In the genomic region with DNA sequence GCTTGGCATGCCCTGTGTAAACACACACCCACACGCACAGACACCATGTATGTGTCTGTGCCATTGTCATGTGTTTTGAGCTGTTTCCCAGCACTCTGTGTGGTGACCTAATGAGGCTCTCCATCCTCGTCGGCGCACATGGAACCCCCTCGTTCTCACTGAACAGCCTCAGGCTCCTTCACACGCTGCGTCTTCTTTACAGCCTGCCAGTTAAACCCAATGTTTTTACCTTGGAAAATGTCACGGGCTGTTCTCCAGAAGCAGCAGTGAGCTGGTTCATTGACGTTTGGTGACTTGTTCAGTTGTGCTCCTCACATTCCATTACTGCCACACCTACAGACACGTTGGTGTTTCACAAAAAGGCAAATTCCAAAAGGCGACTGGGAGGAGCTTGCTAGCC, we compare ENCODE assay signal across 26 cellular contexts.
A peak's percentile ranks its signal among the peaks of the same experiment; 100 is the strongest.
DNase-seq lines count a peak whose midpoint lies in the region; ATAC-seq and TF ChIP-seq lines count a peak whose summit lies in the region.
"Had no signal": no experiment of that assay in that cellular context is flagged by ENCODE, and none has a peak within 500 bp of the region (broad histone marks: within the 10 kb centered on the region; RNA-seq: fewer than 3 reads in every experiment).

No MANE protein-coding gene starts in this region.

- H3K9me3 ChIP-seq in lower lobe of right lung: no peaks in the 10 kb centered on the region
- H3K9me3 ChIP-seq in upper lobe of right lung: no peaks in the 10 kb centered on the region
- H3K9me3 ChIP-seq in tibial artery: no peaks in the 10 kb centered on the region

- H3K27ac ChIP-seq in lower lobe of right lung: peak overlapping the region; percentile 60
- no peak overlapping the region for H3K27ac ChIP-seq in upper lobe of right lung
- H3K27ac ChIP-seq in tibial artery: no peak overlapping the region
- H3K27ac ChIP-seq: 22Rv1, C4-2B, dorsolateral prefrontal cortex, KMS-11, left ventricle myocardium inferior, PC-9 had no signal

- H3K27me3 ChIP-seq in lower lobe of right lung (ENCODE audit: low read depth): no peaks in the 10 kb centered on the region
- no peaks in the 10 kb centered on the region for H3K27me3 ChIP-seq in upper lobe of right lung
- H3K27me3 ChIP-seq in tibial artery: peaks cover 0 to 6% of the 10 kb centered on the region in 2 donors

- peak overlapping the region; percentile 3 for H3K4me3 ChIP-seq in epithelial cell of esophagus (ENCODE audit: low read length)
- no peak overlapping the region for H3K4me3 ChIP-seq in lower lobe of right lung
- no peak overlapping the region for H3K4me3 ChIP-seq in upper lobe of right lung
- no peak overlapping the region for H3K4me3 ChIP-seq in tibial artery
- H3K4me3 ChIP-seq: dorsolateral prefrontal cortex, left ventricle myocardium inferior, PC-9 had no signal

- intact Hi-C loops in lower lobe of right lung (cut with DNase I): no loop called here
- intact Hi-C loops in upper lobe of right lung (cut with DNase I): no loop called here
- intact Hi-C loops in tibial artery (cut with DNase I; ENCODE audit: low total_unique reads): no loop called here

- H3K36me3 ChIP-seq in lower lobe of right lung: no peaks in the 10 kb centered on the region
- H3K36me3 ChIP-seq in upper lobe of right lung: no peaks in the 10 kb centered on the region
- no peaks in the 10 kb centered on the region for H3K36me3 ChIP-seq in tibial artery
- H3K36me3 ChIP-seq: left ventricle myocardium inferior had no signal

- DNase-seq in NCI-H748 (lab: John Stamatoyannopoulos, UW; ENCODE audit: unreplicated experiment) (peak; percentile 25), NCI-H748 treated with DMSO at 0.1 percent for 48 hours (lab: John Stamatoyannopoulos, UW) (no peak), epithelial cell of esophagus (ENCODE audit: low read depth) (peak; percentile 73), lower lobe of right lung (no peak), upper lobe of right lung (no peak), tibial artery (no peak)
- DNase-seq: activated CD8-positive, alpha-beta T cell treated with anti-CD3 and anti-CD28 coated beads for 36 hours; activated naive CD4-positive, alpha-beta T cell treated with anti-CD3 and anti-CD28 coated beads, Interleukin-2, amount 50 U/mL, for 16 hours; COR-L47; dorsolateral prefrontal cortex; GF-D8; left ventricle myocardium inferior; NCI-H1930; NCI-H510A treated with DMSO at 0.1 percent for 48 hours; NK-92 treated with Interleukin-12 subunit alpha and Interleukin-12 subunit beta, amount 100 ng/mL, for 24 hours; SHP77; stimulated activated CD4-positive, alpha-beta T cell treated with anti-CD3 and anti-CD28 coated beads, Interleukin-15, amount 100 ng/mL, for 24 hours; stimulated activated CD4-positive, alpha-beta T cell treated with anti-CD3 and anti-CD28 coated beads, Interleukin-4, amount 100 ng/mL, for 4 hours; T-helper 2 cell had no signal

- ATAC-seq in lower lobe of right lung: peak; percentile 79 to 81
- peak; percentile 80 for ATAC-seq in upper lobe of right lung
- no peak for ATAC-seq in GM19351 (IDR thresholded peaks at IDR 0.05; ENCODE audit: unreplicated experiment)
- ATAC-seq in HG03571 (IDR thresholded peaks at IDR 0.05; ENCODE audit: unreplicated experiment): no peak
- ATAC-seq: activated CD8-positive, alpha-beta T cell treated with anti-CD3 and anti-CD28 coated beads for 36 hours; stimulated activated effector memory CD8-positive, alpha-beta T cell treated with anti-CD3 and anti-CD28 coated beads, Interleukin-12 subunit alpha, Interleukin-12 subunit beta, amount 100 ng/mL, for 72 hours had no signal

- H3K4me1 ChIP-seq in lower lobe of right lung: no peaks in the 10 kb centered on the region
- H3K4me1 ChIP-seq in upper lobe of right lung: no peaks in the 10 kb centered on the region
- no peaks in the 10 kb centered on the region for H3K4me1 ChIP-seq in tibial artery
- H3K4me1 ChIP-seq: left ventricle myocardium inferior had no signal

- TF ChIP-seq CTCF in epithelial cell of esophagus (IDR thresholded peaks at IDR 0.05; ENCODE audit: insufficient read depth, low read depth, low read length, missing control alignments) (no peak), lower lobe of right lung (IDR thresholded peaks at IDR 0.05) (no peak), upper lobe of right lung (IDR thresholded peaks at IDR 0.05) (no peak), tibial artery (IDR thresholded peaks at IDR 0.05) (no peak)

Comparison
In these comparisons a context has a peak if more than half of its experiments do, and no peak if none do; other contexts are left out.
1. DNase-seq: peak in NCI-H748 (single experiment) and epithelial cell of esophagus (single experiment); none in NCI-H748 treated with DMSO at 0.1 percent for 48 hours (single experiment), lower lobe of right lung (single experiment), upper lobe of right lung (single experiment) and tibial artery (0 of 2).
2. ATAC-seq: peak in lower lobe of right lung (2 of 2) and upper lobe of right lung (single experiment); none in GM19351 (single experiment) and HG03571 (single experiment).